Comparison of ENCODE assay signal across 12 cellular contexts in the genomic region with DNA sequence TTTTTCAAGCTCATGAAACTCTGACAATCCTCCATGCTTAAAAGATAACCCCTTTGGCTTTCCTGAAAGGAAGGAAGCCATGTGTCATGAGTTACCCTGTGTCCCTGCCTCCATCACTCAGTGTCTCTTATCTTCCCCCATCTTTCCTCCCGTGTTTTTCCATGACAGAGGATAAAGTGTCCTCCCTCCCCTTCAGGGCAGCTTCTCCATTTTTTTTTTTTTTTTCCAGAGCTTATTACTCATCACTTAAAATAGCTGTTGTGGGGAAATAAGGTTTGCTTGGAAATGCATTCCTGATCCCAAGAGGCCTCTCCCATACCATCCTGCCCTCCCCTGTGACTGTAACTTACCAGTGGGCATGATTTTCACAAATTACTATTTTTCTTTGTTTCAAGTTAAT.
DNase-seq lines count a peak whose midpoint lies in the region; ATAC-seq and TF ChIP-seq lines count a peak whose summit lies in the region.
"Had no signal": no experiment of that assay in that cellular context is flagged by ENCODE, and none has a peak within 500 bp of the region (broad histone marks: within the 10 kb centered on the region; RNA-seq: fewer than 3 reads in every experiment).

No MANE protein-coding gene starts in this region.

- peak overlapping the region; percentile 59 to 69 (median 69) for H3K27ac Mint-ChIP-seq in nephron
- no peak overlapping the region for H3K27ac Mint-ChIP-seq in activated CD8-positive, alpha-beta memory T cell treated with anti-CD3 and anti-CD28 coated beads, Interleukin-2, amount 10 ng/mL, durations not matched to agents 7 days and 5 days

- H3K27ac ChIP-seq in fibroblast of lung (ENCODE audit: insufficient read depth, low read length) = no peak overlapping the region

- H3K4me3 Mint-ChIP-seq in nephron = no peak overlapping the region
- H3K4me3 Mint-ChIP-seq in activated CD8-positive, alpha-beta memory T cell treated with anti-CD3 and anti-CD28 coated beads, Interleukin-2, amount 10 ng/mL, durations not matched to agents 7 days and 5 days = no peak overlapping the region

- no peak overlapping the region for H2AFZ ChIP-seq in fibroblast of lung (ENCODE audit: low read length)

- ATAC-seq in HG02938 (IDR thresholded peaks at IDR 0.05; ENCODE audit: unreplicated experiment) = no peak
- no peak for ATAC-seq in activated CD8-positive, alpha-beta memory T cell treated with anti-CD3 and anti-CD28 coated beads, Interleukin-2, amount 10 ng/mL, durations not matched to agents 7 days and 5 days
- ATAC-seq: activated CD4-positive, CD25-positive, alpha-beta regulatory T cell treated with anti-CD3 and anti-CD28 coated beads, Interleukin-2, amount 50 U/mL, for 24 hours had no signal

- no peaks in the 10 kb centered on the region for H3K27me3 ChIP-seq in fibroblast of lung (ENCODE audit: control insufficient read depth, insufficient read depth, low read length)

- H3K4me2 ChIP-seq in fibroblast of lung (ENCODE audit: extremely low read depth, insufficient read depth, low read length) = no peak overlapping the region

- TF ChIP-seq CTCF in fibroblast of lung (conservative IDR thresholded peaks at IDR 0.05 in 1 of 2, IDR thresholded peaks at IDR 0.05 in 1 of 2; ENCODE audit: low read depth in 1 of 2, low read length in 2 of 2) = no peak
- TF ChIP-seq CTCF in nephron (IDR thresholded peaks at IDR 0.05; ENCODE audit: unreplicated experiment in 3 of 3) = no peak

- peak; percentile 88 for DNase-seq in COLO829 (ENCODE audit: low spot score)
- DNase-seq in RPMI7951 (ENCODE audit: low read depth) = peak; percentile 45
- DNase-seq in fibroblast of lung (ENCODE audit: low read depth in 2 of 2) = peak; percentile 5 to 64
- no peak for DNase-seq in stimulated activated CD4-positive, alpha-beta T cell treated with anti-CD3 and anti-CD28 coated beads, Interleukin-1b, Interleukin-23, amount 100 ng/mL, for 48 hours
- DNase-seq in activated CD8-positive, alpha-beta memory T cell treated with anti-CD3 and anti-CD28 coated beads, Interleukin-2, amount 10 ng/mL, durations not matched to agents 7 days and 5 days = no peak
- DNase-seq in NCI-H524 (lab: John Stamatoyannopoulos, UW) = no peak
- DNase-seq: NCI-H2107, Right ventricle myocardium superior had no signal

- no peak overlapping the region for H3K9ac ChIP-seq in fibroblast of lung (ENCODE audit: insufficient read depth, low read length)

- H3K9me3 Mint-ChIP-seq in nephron = no peaks in the 10 kb centered on the region
- H3K9me3 Mint-ChIP-seq in activated CD8-positive, alpha-beta memory T cell treated with anti-CD3 and anti-CD28 coated beads, Interleukin-2, amount 10 ng/mL, durations not matched to agents 7 days and 5 days (ENCODE audit: low read depth) = peaks cover 2% of the 10 kb centered on the region

- no peaks in the 10 kb centered on the region for H3K79me2 ChIP-seq in fibroblast of lung (ENCODE audit: control insufficient read depth, insufficient read depth, low read length)

- CTCF ChIA-PET in activated CD8-positive, alpha-beta memory T cell treated with anti-CD3 and anti-CD28 coated beads, Interleukin-2, amount 10 ng/mL, durations not matched to agents 7 days and 5 days (lab: Charles Lee) = no interaction called here

- H3K9me3 ChIP-seq in fibroblast of lung (ENCODE audit: control insufficient read depth, insufficient read depth, low read depth, low read length) = no peaks in the 10 kb centered on the region

- H3K36me3 Mint-ChIP-seq in nephron (ENCODE audit: low read depth) = no peaks in the 10 kb centered on the region
- H3K36me3 Mint-ChIP-seq in activated CD8-positive, alpha-beta memory T cell treated with anti-CD3 and anti-CD28 coated beads, Interleukin-2, amount 10 ng/mL, durations not matched to agents 7 days and 5 days = no peaks in the 10 kb centered on the region

- no peaks in the 10 kb centered on the region for H3K4me1 ChIP-seq in fibroblast of lung (ENCODE audit: control insufficient read depth, extremely low read depth, insufficient read depth, low read length)

- H3K4me3 ChIP-seq in fibroblast of lung (replicated peaks in 1 of 4; ENCODE audit: control extremely low read depth in 1 of 4, insufficient read depth in 1 of 4, low read depth in 3 of 4, low read length in 4 of 4) = no peak overlapping the region
- H3K4me3 ChIP-seq: coronary artery had no signal

- peaks cover 29% of the 10 kb centered on the region for H3K4me1 Mint-ChIP-seq in nephron
- H3K4me1 Mint-ChIP-seq in activated CD8-positive, alpha-beta memory T cell treated with anti-CD3 and anti-CD28 coated beads, Interleukin-2, amount 10 ng/mL, durations not matched to agents 7 days and 5 days = no peaks in the 10 kb centered on the region

- H3K27me3 Mint-ChIP-seq in nephron (ENCODE audit: low read depth) = peaks cover 3% of the 10 kb centered on the region
- no peaks in the 10 kb centered on the region for H3K27me3 Mint-ChIP-seq in activated CD8-positive, alpha-beta memory T cell treated with anti-CD3 and anti-CD28 coated beads, Interleukin-2, amount 10 ng/mL, durations not matched to agents 7 days and 5 days

- no peaks in the 10 kb centered on the region for H3K36me3 ChIP-seq in fibroblast of lung (ENCODE audit: control insufficient read depth, insufficient read depth, low read length)

- no peaks in the 10 kb centered on the region for H4K20me1 ChIP-seq in fibroblast of lung (ENCODE audit: control insufficient read depth, extremely low read depth, insufficient read depth, low read length)

Comparison
In these comparisons a context has a peak if more than half of its experiments do, and no peak if none do; other contexts are left out.
1. DNase-seq: peak in COLO829 (single experiment), RPMI7951 (single experiment) and fibroblast of lung (2 of 2); none in stimulated activated CD4-positive, alpha-beta T cell treated with anti-CD3 and anti-CD28 coated beads, Interleukin-1b, Interleukin-23, amount 100 ng/mL, for 48 hours (single experiment), activated CD8-positive, alpha-beta memory T cell treated with anti-CD3 and anti-CD28 coated beads, Interleukin-2, amount 10 ng/mL, durations not matched to agents 7 days and 5 days (single experiment) and NCI-H524 (0 of 2).